Comparison of ENCODE assay signal across 11 cellular contexts in the genomic region with DNA sequence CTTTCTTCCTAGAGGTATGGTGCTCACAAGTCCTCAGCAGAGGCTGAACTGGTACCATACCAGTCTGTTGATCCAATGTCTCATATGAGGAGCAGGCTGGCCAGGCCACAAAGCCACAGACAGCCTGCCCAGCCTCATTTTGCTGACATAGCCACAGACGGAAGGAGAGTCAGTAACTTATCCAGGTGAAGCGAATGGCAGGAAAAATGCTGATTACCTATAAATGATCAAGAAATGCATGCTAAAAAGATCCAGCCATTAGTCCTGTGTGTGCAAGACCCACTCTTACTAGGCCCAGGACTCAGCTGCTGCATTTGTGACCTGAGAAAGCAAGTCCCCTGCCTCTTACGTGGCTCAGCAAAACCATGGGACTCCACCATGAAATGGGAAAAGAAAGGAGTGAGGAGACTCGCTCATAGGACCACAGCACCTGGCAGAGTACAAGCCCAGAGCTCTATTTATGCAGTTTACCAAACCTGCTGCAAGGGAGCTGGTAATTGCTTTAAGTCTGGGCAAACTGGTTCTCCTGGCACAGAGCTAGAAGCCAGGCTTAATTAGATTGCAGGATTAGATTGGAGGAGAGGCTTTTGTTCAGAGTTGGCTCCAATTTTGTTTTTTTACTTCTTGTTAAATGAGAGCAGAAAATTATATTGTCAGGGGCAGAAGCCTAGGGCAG. TPM values are rescaled to one million over a fixed set of nuclear protein-coding genes. Genes with fewer than 3 reads are reported as not detected.
DNase-seq lines count a peak whose midpoint lies in the region; ATAC-seq and TF ChIP-seq lines count a peak whose summit lies in the region.
"Had no signal": no experiment of that assay in that cellular context is flagged by ENCODE, and none has a peak within 500 bp of the region (broad histone marks: within the 10 kb centered on the region; RNA-seq: fewer than 3 reads in every experiment).

No MANE protein-coding gene starts in this region.

- peaks cover 33% of the 10 kb centered on the region for H3K27me3 Mint-ChIP-seq in activated CD8-positive, alpha-beta memory T cell treated with anti-CD3 and anti-CD28 coated beads, Interleukin-2, amount 10 ng/mL, durations not matched to agents 7 days and 5 days
- no peaks in the 10 kb centered on the region for H3K27me3 Mint-ChIP-seq in type B pancreatic cell

- H3K27ac ChIP-seq in RWPE2 (ENCODE audit: poor library complexity, severe bottlenecking) = no peak overlapping the region

- no peaks in the 10 kb centered on the region for H3K27me3 ChIP-seq in RWPE2 (ENCODE audit: insufficient read depth, poor library complexity, severe bottlenecking)

- H3K9me3 Mint-ChIP-seq in activated CD8-positive, alpha-beta memory T cell treated with anti-CD3 and anti-CD28 coated beads, Interleukin-2, amount 10 ng/mL, durations not matched to agents 7 days and 5 days (ENCODE audit: low read depth) = no peaks in the 10 kb centered on the region
- H3K9me3 Mint-ChIP-seq in type B pancreatic cell = no peaks in the 10 kb centered on the region
- H3K9me3 Mint-ChIP-seq: T-helper 1 cell treated with Interleukin-12 subunit alpha and Interleukin-12 subunit beta and Interleukin-4 antibody, amounts not matched to agents 30 μg/mL and 1 μg/mL, for 36 hours had no signal

- CTCF ChIA-PET in activated CD8-positive, alpha-beta memory T cell treated with anti-CD3 and anti-CD28 coated beads, Interleukin-2, amount 10 ng/mL, durations not matched to agents 7 days and 5 days (lab: Charles Lee) = interaction anchor here (1.7 kb wide), 1 partner anchor 177 kb away, joined by 6 read pairs; no protein-coding TSS in a partner anchor

- no peaks in the 10 kb centered on the region for H3K36me3 Mint-ChIP-seq in activated CD8-positive, alpha-beta memory T cell treated with anti-CD3 and anti-CD28 coated beads, Interleukin-2, amount 10 ng/mL, durations not matched to agents 7 days and 5 days
- no peaks in the 10 kb centered on the region for H3K36me3 Mint-ChIP-seq in type B pancreatic cell

- H3K4me3 ChIP-seq in RWPE2 (ENCODE audit: severe bottlenecking) = no peak overlapping the region

- ATAC-seq in activated CD8-positive, alpha-beta memory T cell treated with anti-CD3 and anti-CD28 coated beads, Interleukin-2, amount 10 ng/mL, durations not matched to agents 7 days and 5 days = no peak
- ATAC-seq in RWPE2 (ENCODE audit: low read depth) (no peak), left lobe of liver (no peak)
- ATAC-seq: activated CD8-positive, alpha-beta T cell treated with anti-CD3 and anti-CD28 coated beads, Interleukin-2, amount 10 ng/mL, durations not matched to agents 7 days and 5 days had no signal

- DNase-seq in activated CD8-positive, alpha-beta memory T cell treated with anti-CD3 and anti-CD28 coated beads, Interleukin-2, amount 10 ng/mL, durations not matched to agents 7 days and 5 days = peak; percentile 25
- DNase-seq in activated CD8-positive, alpha-beta memory T cell treated with anti-CD3 and anti-CD28 coated beads, Interleukin-2, amount 50 U/mL, for 4 hours = no peak
- DNase-seq in RWPE2 (ENCODE audit: low spot score) (peak; percentile 7), left lobe of liver (ENCODE audit: low spot score) (peak; percentile 29), type B pancreatic cell (ENCODE audit: extremely low spot score, unreplicated experiment) (peak; percentile 42), T-helper 1 cell (no peak), NCI-H128 (lab: John Stamatoyannopoulos, UW; ENCODE audit: unreplicated experiment) (no peak)
- no peak for DNase-seq in stimulated activated naive CD4-positive, alpha-beta T cell treated with Interleukin-2 at 50 U/mL for 16 hours (lab: John Stamatoyannopoulos, UW)
- DNase-seq: activated CD8-positive, alpha-beta T cell treated with anti-CD3 and anti-CD28 coated beads, Interleukin-2, amount 10 ng/mL, durations not matched to agents 7 days and 5 days; small intestine had no signal

- TF ChIP-seq CTCF in RWPE2 (IDR thresholded peaks at IDR 0.05; ENCODE audit: poor library complexity, severe bottlenecking) (no peak), type B pancreatic cell (conservative IDR thresholded peaks at IDR 0.05) (no peak)

- no peaks in the 10 kb centered on the region for H3K9me3 ChIP-seq in RWPE2 (ENCODE audit: severe bottlenecking)

- no peaks in the 10 kb centered on the region for H3K4me1 Mint-ChIP-seq in activated CD8-positive, alpha-beta memory T cell treated with anti-CD3 and anti-CD28 coated beads, Interleukin-2, amount 10 ng/mL, durations not matched to agents 7 days and 5 days
- peaks cover 21% of the 10 kb centered on the region for H3K4me1 Mint-ChIP-seq in type B pancreatic cell (ENCODE audit: unreplicated experiment)

- H3K4me1 ChIP-seq in RWPE2 (ENCODE audit: insufficient read depth, poor library complexity, severe bottlenecking) = peaks cover 5% of the 10 kb centered on the region

- H3K4me3 Mint-ChIP-seq in activated CD8-positive, alpha-beta memory T cell treated with anti-CD3 and anti-CD28 coated beads, Interleukin-2, amount 10 ng/mL, durations not matched to agents 7 days and 5 days = no peak overlapping the region
- H3K4me3 Mint-ChIP-seq in type B pancreatic cell = no peak overlapping the region
- H3K4me3 Mint-ChIP-seq: activated CD8-positive, alpha-beta T cell treated with anti-CD3 and anti-CD28 coated beads, Interleukin-2, amount 10 ng/mL, durations not matched to agents 7 days and 5 days; T-helper 1 cell treated with Interleukin-12 subunit alpha and Interleukin-12 subunit beta and Interleukin-4 antibody, amounts not matched to agents 30 μg/mL and 1 μg/mL, for 36 hours had no signal

- no peaks in the 10 kb centered on the region for H3K36me3 ChIP-seq in RWPE2 (ENCODE audit: low read depth)

- no peak overlapping the region for H3K27ac Mint-ChIP-seq in activated CD8-positive, alpha-beta memory T cell treated with anti-CD3 and anti-CD28 coated beads, Interleukin-2, amount 10 ng/mL, durations not matched to agents 7 days and 5 days
- H3K27ac Mint-ChIP-seq in type B pancreatic cell = no peak overlapping the region
- H3K27ac Mint-ChIP-seq: activated CD8-positive, alpha-beta T cell treated with anti-CD3 and anti-CD28 coated beads, Interleukin-2, amount 10 ng/mL, durations not matched to agents 7 days and 5 days; T-helper 1 cell treated with Interleukin-12 subunit alpha and Interleukin-12 subunit beta and Interleukin-4 antibody, amounts not matched to agents 30 μg/mL and 1 μg/mL, for 36 hours had no signal

RNA-seq across cellular contexts. Expression of a gene that starts 19.0 kb away (rescaled TPM):
- 10 to 100 TPM in 1 of 2 experiments, 1 to 10 TPM in 1; 9.1 to 36.4 TPM for total RNA-seq in activated CD8-positive, alpha-beta memory T cell treated with anti-CD3 and anti-CD28 coated beads, Interleukin-2, amount 10 ng/mL, durations not matched to agents 7 days and 5 days
- total RNA-seq in left lobe of liver = 250 TPM
- total RNA-seq in type B pancreatic cell (ENCODE audit: low replicate concordance) = 82.8 and 83.5 TPM in 2 replicates

Comparison
In these comparisons a context has a peak if more than half of its experiments do, and no peak if none do; other contexts are left out.
1. DNase-seq: peak in activated CD8-positive, alpha-beta memory T cell treated with anti-CD3 and anti-CD28 coated beads, Interleukin-2, amount 10 ng/mL, durations not matched to agents 7 days and 5 days (single experiment), RWPE2 (single experiment), left lobe of liver (single experiment) and type B pancreatic cell (single experiment); none in activated CD8-positive, alpha-beta memory T cell treated with anti-CD3 and anti-CD28 coated beads, Interleukin-2, amount 50 U/mL, for 4 hours (single experiment), T-helper 1 cell (0 of 5), stimulated activated naive CD4-positive, alpha-beta T cell treated with Interleukin-2 at 50 U/mL for 16 hours (single experiment) and NCI-H128 (single experiment).